In the genomic region with DNA sequence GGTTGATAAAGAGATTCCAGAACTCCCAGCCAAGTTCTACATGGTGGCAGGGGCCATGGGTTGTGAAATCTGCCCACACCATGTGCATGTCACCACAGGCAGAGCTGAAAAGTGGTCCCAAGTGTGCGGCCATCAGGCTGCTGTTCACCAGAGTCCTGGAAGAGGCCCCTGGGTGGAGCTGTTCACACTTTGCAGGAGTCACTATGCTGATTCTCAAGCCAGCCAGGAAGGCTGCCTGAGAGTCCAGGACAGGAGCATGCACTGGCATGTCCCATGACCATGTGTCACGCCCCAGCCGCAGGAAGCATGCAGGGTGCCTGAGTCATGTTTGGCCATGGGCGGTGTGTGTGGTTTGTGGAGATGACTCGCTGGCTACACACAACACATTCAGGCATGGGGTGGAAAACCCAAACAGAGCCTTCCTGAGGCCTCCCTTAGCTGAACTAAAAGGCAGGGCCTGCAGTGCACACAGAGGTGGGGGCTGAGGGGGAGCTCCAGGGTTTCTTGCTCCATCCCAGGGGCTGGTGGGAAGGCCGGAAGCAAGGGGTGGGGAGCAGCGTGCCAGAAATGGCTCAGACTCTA, we compare ENCODE assay signal across 8 cellular contexts. TPM values are rescaled to one million over a fixed set of nuclear protein-coding genes. Genes with fewer than 3 reads are reported as not detected.
A peak's percentile ranks its signal among the peaks of the same experiment; 100 is the strongest.
DNase-seq lines count a peak whose midpoint lies in the region; ATAC-seq and TF ChIP-seq lines count a peak whose summit lies in the region.

No MANE protein-coding gene starts in this region.

- peak in 15 of 56 donors; percentile 7 to 36 (median 20) for TF ChIP-seq CTCF in dorsolateral prefrontal cortex (IDR thresholded peaks at IDR 0.05 in 54 of 56, conservative IDR thresholded peaks at IDR 0.05 in 2 of 56; ENCODE audit: low read depth in 1 of 56, partially characterized antibody in 56 of 56)

- no peak overlapping the region for H3K27ac ChIP-seq in CD4-positive, alpha-beta memory T cell (ENCODE audit: low read depth, low read length)
- H3K27ac ChIP-seq in dorsolateral prefrontal cortex, result peak overlapping the region in 53 of 59 donors; percentile 1 to 85 (median 56)

- H3K36me3 Mint-ChIP-seq in CD4-positive, alpha-beta memory T cell, result no peaks in the 10 kb centered on the region
- no peaks in the 10 kb centered on the region for H3K36me3 Mint-ChIP-seq in activated CD4-positive, alpha-beta memory T cell treated with anti-CD3 and anti-CD28 coated beads, Interleukin-2, amount 10 ng/mL, durations not matched to agents 7 days and 5 days (ENCODE audit: low read depth)
- H3K36me3 Mint-ChIP-seq in naive B cell, result no peaks in the 10 kb centered on the region
- no peaks in the 10 kb centered on the region for H3K36me3 Mint-ChIP-seq in stimulated activated naive CD8-positive, alpha-beta T cell treated with anti-CD3 and anti-CD28 coated beads, Interleukin-15, Interleukin-2, amounts not matched to agents 100 ng/mL and 50 ng/mL, for 24 hours (ENCODE audit: low read depth)

- H3K9me3 ChIP-seq in CD4-positive, alpha-beta memory T cell (ENCODE audit: control insufficient read depth in 1 of 2, low read length in 2 of 2), result no peaks in the 10 kb centered on the region

- CTCF ChIA-PET in CD4-positive, alpha-beta memory T cell (lab: Charles Lee; ENCODE audit: partially characterized antibody), result interaction anchor here (0.9 to 17.2 kb wide), 6 partner anchors 58 to 291 kb away, joined by 3 to 268 read pairs (median 5); no protein-coding TSS in a partner anchor
- CTCF ChIA-PET in activated CD4-positive, alpha-beta memory T cell treated with anti-CD3 and anti-CD28 coated beads, Interleukin-2, amount 10 ng/mL, durations not matched to agents 7 days and 5 days (lab: Charles Lee), result interaction anchor here (1.3 to 8.2 kb wide), 3 partner anchors 49 to 153 kb away, joined by 3 to 47 read pairs (median 26); no protein-coding TSS in a partner anchor

- H3K27me3 Mint-ChIP-seq in CD4-positive, alpha-beta memory T cell, result no peaks in the 10 kb centered on the region
- H3K27me3 Mint-ChIP-seq in activated CD4-positive, alpha-beta memory T cell treated with anti-CD3 and anti-CD28 coated beads, Interleukin-2, amount 10 ng/mL, durations not matched to agents 7 days and 5 days, result no peaks in the 10 kb centered on the region
- no peaks in the 10 kb centered on the region for H3K27me3 Mint-ChIP-seq in naive B cell
- H3K27me3 Mint-ChIP-seq in stimulated activated naive CD8-positive, alpha-beta T cell treated with anti-CD3 and anti-CD28 coated beads, Interleukin-15, Interleukin-2, amounts not matched to agents 100 ng/mL and 50 ng/mL, for 24 hours, result no peaks in the 10 kb centered on the region

- peak in 3 of 5 donors; percentile 9 to 80 (median 28) for DNase-seq in CD4-positive, alpha-beta memory T cell
- DNase-seq in MV-4-11 (lab: John Stamatoyannopoulos, UW) (peak; percentile 97), dorsolateral prefrontal cortex (peak in 5 of 10 donors; percentile 60 to 88 (median 65)), naive B cell (no peak), NCI-H2029 treated with DMSO at 0.1 percent for 48 hours (lab: John Stamatoyannopoulos, UW) (no peak)
- DNase-seq in activated CD4-positive, alpha-beta memory T cell treated with anti-CD3 and anti-CD28 coated beads, Interleukin-2, amount 10 ng/mL, durations not matched to agents 7 days and 5 days, result peak; percentile 90

- H3K9me3 Mint-ChIP-seq in CD4-positive, alpha-beta memory T cell, result no peaks in the 10 kb centered on the region
- H3K9me3 Mint-ChIP-seq in activated CD4-positive, alpha-beta memory T cell treated with anti-CD3 and anti-CD28 coated beads, Interleukin-2, amount 10 ng/mL, durations not matched to agents 7 days and 5 days, result no peaks in the 10 kb centered on the region
- no peaks in the 10 kb centered on the region for H3K9me3 Mint-ChIP-seq in naive B cell
- H3K9me3 Mint-ChIP-seq in stimulated activated naive CD8-positive, alpha-beta T cell treated with anti-CD3 and anti-CD28 coated beads, Interleukin-15, Interleukin-2, amounts not matched to agents 100 ng/mL and 50 ng/mL, for 24 hours, result no peaks in the 10 kb centered on the region

- H3K4me3 ChIP-seq in CD4-positive, alpha-beta memory T cell (ENCODE audit: low read length in 2 of 2), result no peak overlapping the region
- no peak overlapping the region for H3K4me3 ChIP-seq in dorsolateral prefrontal cortex

- no peaks in the 10 kb centered on the region for H3K27me3 ChIP-seq in CD4-positive, alpha-beta memory T cell (ENCODE audit: insufficient read depth, low read length)
- H3K27me3 ChIP-seq in dorsolateral prefrontal cortex, result no peaks in the 10 kb centered on the region

- peak overlapping the region in 4 of 7 donors; percentile 74 to 84 (median 78) for H3K27ac Mint-ChIP-seq in CD4-positive, alpha-beta memory T cell
- peak overlapping the region; percentile 72 for H3K27ac Mint-ChIP-seq in activated CD4-positive, alpha-beta memory T cell treated with anti-CD3 and anti-CD28 coated beads, Interleukin-2, amount 10 ng/mL, durations not matched to agents 7 days and 5 days
- H3K27ac Mint-ChIP-seq in naive B cell, result peak overlapping the region in 5 of 6 donors; percentile 38 to 83 (median 78)
- peak overlapping the region; percentile 89 for H3K27ac Mint-ChIP-seq in stimulated activated naive CD8-positive, alpha-beta T cell treated with anti-CD3 and anti-CD28 coated beads, Interleukin-15, Interleukin-2, amounts not matched to agents 100 ng/mL and 50 ng/mL, for 24 hours

- peaks cover 11% of the 10 kb centered on the region for H3K4me1 ChIP-seq in CD4-positive, alpha-beta memory T cell (ENCODE audit: insufficient read depth, low read length)

- peak overlapping the region in 1 of 8 donors; percentile 17 for H3K4me3 Mint-ChIP-seq in CD4-positive, alpha-beta memory T cell
- H3K4me3 Mint-ChIP-seq in activated CD4-positive, alpha-beta memory T cell treated with anti-CD3 and anti-CD28 coated beads, Interleukin-2, amount 10 ng/mL, durations not matched to agents 7 days and 5 days, result peak overlapping the region; percentile 34
- H3K4me3 Mint-ChIP-seq in naive B cell, result peak overlapping the region in 6 of 8 donors; percentile 27 to 88 (median 65)
- peak overlapping the region; percentile 26 for H3K4me3 Mint-ChIP-seq in stimulated activated naive CD8-positive, alpha-beta T cell treated with anti-CD3 and anti-CD28 coated beads, Interleukin-15, Interleukin-2, amounts not matched to agents 100 ng/mL and 50 ng/mL, for 24 hours

- ATAC-seq in GM21723 (IDR thresholded peaks at IDR 0.05; ENCODE audit: unreplicated experiment), result peak; percentile 68
- ATAC-seq in naive B cell (ENCODE audit: low read depth in 2 of 2), result peak; percentile 38 to 43

- no peaks in the 10 kb centered on the region for H3K36me3 ChIP-seq in CD4-positive, alpha-beta memory T cell (ENCODE audit: insufficient read depth, low read length)

- H3K4me1 Mint-ChIP-seq in CD4-positive, alpha-beta memory T cell, result peaks cover 9 to 24% (median 11%) of the 10 kb centered on the region in 4 donors
- H3K4me1 Mint-ChIP-seq in activated CD4-positive, alpha-beta memory T cell treated with anti-CD3 and anti-CD28 coated beads, Interleukin-2, amount 10 ng/mL, durations not matched to agents 7 days and 5 days, result peaks cover 42% of the 10 kb centered on the region
- H3K4me1 Mint-ChIP-seq in naive B cell, result peaks cover 31 to 53% (median 41%) of the 10 kb centered on the region in 3 donors
- peaks cover 38% of the 10 kb centered on the region for H3K4me1 Mint-ChIP-seq in stimulated activated naive CD8-positive, alpha-beta T cell treated with anti-CD3 and anti-CD28 coated beads, Interleukin-15, Interleukin-2, amounts not matched to agents 100 ng/mL and 50 ng/mL, for 24 hours (ENCODE audit: low read depth)

- POLR2A ChIA-PET in CD4-positive, alpha-beta memory T cell (lab: Charles Lee; ENCODE audit: partially characterized antibody), result interaction anchor here (0.6 to 1.3 kb wide), 3 partner anchors 10 to 111 kb away, joined by 3 to 4 read pairs (median 3); partner anchors contain the start of gene HIP1R
- POLR2A ChIA-PET in activated CD4-positive, alpha-beta memory T cell treated with anti-CD3 and anti-CD28 coated beads, Interleukin-2, amount 10 ng/mL, durations not matched to agents 7 days and 5 days (lab: Charles Lee), result interaction anchor here (1.0 to 3.3 kb wide), 8 partner anchors 49 to 286 kb away, joined by 3 to 15 read pairs (median 10); partner anchors contain the start of genes MPHOSPH9, MTRFR and VPS37B

- intact Hi-C loops in CD4-positive, alpha-beta memory T cell (cut with micrococcal nuclease), result no loop called here
- intact Hi-C loops in dorsolateral prefrontal cortex (cut with DNase I), result loop anchor here (5.0 to 10.0 kb wide), 2 partner anchors 49 to 52 kb away; partner anchors contain the start of gene VPS37B (in 2 of the 2)

RNA-seq across cellular contexts. Expression of gene ABCB9, which starts 19.5 kb away (rescaled TPM):
- total RNA-seq in CD4-positive, alpha-beta memory T cell, result 1 to 10 TPM; 5.9 to 7.1 TPM
- polyA plus RNA-seq in CD4-positive, alpha-beta memory T cell, result 1 to 10 TPM in 1 of 2 donors, under 1 TPM in 1; 0.81 to 1.8 TPM
- total RNA-seq in activated CD4-positive, alpha-beta memory T cell treated with anti-CD3 and anti-CD28 coated beads, Interleukin-2, amount 10 ng/mL, durations not matched to agents 7 days and 5 days, result 1 to 10 TPM; 3.2 to 3.3 TPM
- total RNA-seq in dorsolateral prefrontal cortex, result 10 to 100 TPM; 26.8 to 86.6 (median 52.6) TPM
- polyA plus RNA-seq in naive B cell (ENCODE audit: low read depth in 6 of 6), result under 1 TPM in 5 of 6 donors, not detected in 1; 0.18 to 0.59 (median 0.31) TPM

RNA-seq across cellular contexts. Expression of gene OGFOD2, which starts 28.3 kb away (rescaled TPM):
- 10 to 100 TPM; 38.3 to 46.6 TPM for total RNA-seq in CD4-positive, alpha-beta memory T cell
- 10 to 100 TPM; 13.9 to 15.9 TPM for polyA plus RNA-seq in CD4-positive, alpha-beta memory T cell
- total RNA-seq in activated CD4-positive, alpha-beta memory T cell treated with anti-CD3 and anti-CD28 coated beads, Interleukin-2, amount 10 ng/mL, durations not matched to agents 7 days and 5 days, result 10 to 100 TPM; 24.7 to 25.4 TPM
- total RNA-seq in dorsolateral prefrontal cortex, result 10 to 100 TPM in 119 of 120 experiments, 1 to 10 TPM in 1; 9.6 to 30.5 (median 17.3) TPM
- polyA plus RNA-seq in naive B cell (ENCODE audit: low read depth in 6 of 6), result 10 to 100 TPM in 5 of 6 donors, 1 to 10 TPM in 1; 9.4 to 20.4 (median 14.2) TPM

RNA-seq across cellular contexts. Expression of gene ARL6IP4, which starts 33.7 kb away (rescaled TPM):
- total RNA-seq in CD4-positive, alpha-beta memory T cell, result 100 to 1,000 TPM; 159 to 180 TPM
- polyA plus RNA-seq in CD4-positive, alpha-beta memory T cell, result 100 to 1,000 TPM; 184 to 252 TPM
- 100 to 1,000 TPM; 166 to 175 TPM for total RNA-seq in activated CD4-positive, alpha-beta memory T cell treated with anti-CD3 and anti-CD28 coated beads, Interleukin-2, amount 10 ng/mL, durations not matched to agents 7 days and 5 days
- total RNA-seq in dorsolateral prefrontal cortex, result 100 to 1,000 TPM; 127 to 221 (median 162) TPM
- 100 to 1,000 TPM; 132 to 202 (median 187) TPM for polyA plus RNA-seq in naive B cell (ENCODE audit: low read depth in 6 of 6)

RNA-seq across cellular contexts. Expression of gene VPS37B, which starts 50.9 kb away (rescaled TPM):
- total RNA-seq in CD4-positive, alpha-beta memory T cell, result 10 to 100 TPM; 22.8 to 23.7 TPM
- polyA plus RNA-seq in CD4-positive, alpha-beta memory T cell, result 10 to 100 TPM; 18.8 to 21.6 TPM
- 10 to 100 TPM; 27.1 to 27.7 TPM for total RNA-seq in activated CD4-positive, alpha-beta memory T cell treated with anti-CD3 and anti-CD28 coated beads, Interleukin-2, amount 10 ng/mL, durations not matched to agents 7 days and 5 days
- total RNA-seq in dorsolateral prefrontal cortex, result 10 to 100 TPM; 15.8 to 35.3 (median 22.0) TPM
- polyA plus RNA-seq in naive B cell (ENCODE audit: low read depth in 6 of 6), result 10 to 100 TPM; 43.4 to 60.9 (median 52.2) TPM

Comparison
In these comparisons a context has a peak if more than half of its experiments do, and no peak if none do; other contexts are left out.
1. DNase-seq: peak in CD4-positive, alpha-beta memory T cell (3 of 5), MV-4-11 (single experiment) and activated CD4-positive, alpha-beta memory T cell treated with anti-CD3 and anti-CD28 coated beads, Interleukin-2, amount 10 ng/mL, durations not matched to agents 7 days and 5 days (single experiment); none in naive B cell (single experiment) and NCI-H2029 treated with DMSO at 0.1 percent for 48 hours (single experiment).
2. Peak in every context shown above with its lines, with median percentiles within 50 percentile points of each other: H3K27ac Mint-ChIP-seq.